Comparison of ENCODE assay signal across 32 cellular contexts in the genomic region with DNA sequence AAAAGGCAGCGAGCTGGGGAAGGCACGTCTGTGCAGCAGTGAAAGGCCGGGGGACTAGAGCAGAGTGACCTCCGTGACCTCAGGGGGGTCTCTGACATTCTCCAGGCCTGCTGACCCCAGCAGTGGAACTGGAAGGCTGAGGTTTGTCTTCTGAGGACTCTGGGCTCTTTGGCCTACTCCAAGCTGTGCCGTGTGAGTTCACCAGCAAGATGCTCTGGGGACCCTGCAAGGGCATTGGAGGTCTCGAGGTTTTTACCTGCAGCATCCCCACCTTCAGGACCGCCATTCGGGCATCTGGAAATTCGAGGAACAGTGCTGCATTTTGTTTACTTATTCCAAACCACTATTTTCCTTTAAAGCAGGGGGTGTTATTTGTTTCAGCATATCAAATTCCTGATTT.
"Had no signal": no experiment of that assay in that cellular context is flagged by ENCODE, and none has a peak within 500 bp of the region (broad histone marks: within the 10 kb centered on the region; RNA-seq: fewer than 3 reads in every experiment).

No MANE protein-coding gene starts in this region.

- H3K27me3 ChIP-seq: body of pancreas, brain microvascular endothelial cell had no signal

- H3K4me3 ChIP-seq: adrenal gland, body of pancreas, breast epithelium had no signal

- H3K9me3 ChIP-seq: adrenal gland, body of pancreas, breast epithelium had no signal

- H3K4me1 ChIP-seq: adrenal gland, body of pancreas, breast epithelium had no signal

- DNase-seq: activated B cell treated with CpG ODN at 0.5 μM for 24 hours; activated CD4-positive, alpha-beta memory T cell treated with anti-CD3 and anti-CD28 coated beads for 36 hours; activated CD4-positive, alpha-beta T cell treated with anti-CD3 and anti-CD28 coated beads for 4 hours; activated CD4-positive, alpha-beta T cell treated with anti-CD3 and anti-CD28 coated beads, Interleukin-2, amount 10 ng/mL, durations not matched to agents 24 days and 14 days; activated CD4-positive, alpha-beta T cell treated with anti-CD3 and anti-CD28 coated beads, Interleukin-2, amount 50 U/mL, for 1 hour; activated CD4-positive, alpha-beta T cell treated with anti-CD3 and anti-CD28 coated beads, Interleukin-2, amount 50 U/mL, for 4 hours; activated CD4-positive, CD25-positive, alpha-beta regulatory T cell treated with anti-CD3 and anti-CD28 coated beads, Interleukin-2, amount 50 U/mL, for 72 hours; activated CD8-positive, alpha-beta memory T cell treated with anti-CD3 and anti-CD28 coated beads, Interleukin-2, amount 50 U/mL, for 4 hours; activated CD8-positive, alpha-beta T cell treated with anti-CD3 and anti-CD28 coated beads for 36 hours; activated effector memory CD4-positive, alpha-beta T cell treated with anti-CD3 and anti-CD28 coated beads, Interleukin-2, amount 50 U/mL, for 16 hours; activated gamma-delta T cell treated with Interleukin-2 at 50 U/mL for 16 hours; activated naive CD4-positive, alpha-beta T cell; activated naive CD4-positive, alpha-beta T cell treated with anti-CD3 and anti-CD28 coated beads for 36 hours; activated naive CD4-positive, alpha-beta T cell treated with anti-CD3 and anti-CD28 coated beads, Interleukin-2, amount 50 U/mL, for 16 hours; activated naive CD8-positive, alpha-beta T cell treated with anti-CD3 and anti-CD28 coated beads for 36 hours; activated T-cell treated with anti-CD3 and anti-CD28 coated beads for 4 hours; activated T-cell treated with anti-CD3 and anti-CD28 coated beads, Interleukin-2, amount 50 U/mL, for 1 hour; activated T-cell treated with anti-CD3 and anti-CD28 coated beads, Interleukin-2, amount 50 U/mL, for 4 hours; activated T-cell treated with anti-CD3 and anti-CD28 coated beads, Interleukin-2, amount 50 U/mL, for 72 hours; adrenal gland; amniotic stem cell; aorta; body of pancreas; brain microvascular endothelial cell; central memory CD4-positive, alpha-beta T cell; T-helper 1 cell; T-helper 2 cell; T-helper 9 cell had no signal

- ATAC-seq: activated CD8-positive, alpha-beta T cell treated with anti-CD3 and anti-CD28 coated beads for 36 hours; activated naive CD4-positive, alpha-beta T cell treated with anti-CD3 and anti-CD28 coated beads, Interleukin-2, amount 50 U/mL, for 72 hours; activated T-cell treated with anti-CD3 and anti-CD28 coated beads, Interleukin-2, amount 50 U/mL, for 4 hours; activated T-cell treated with anti-CD3 and anti-CD28 coated beads, Interleukin-2, amount 50 U/mL, for 72 hours; activated T-helper 17 cell treated with anti-CD3 and anti-CD28 coated beads, Interleukin-2, amount 50 U/mL, for 72 hours; body of pancreas had no signal

- H3K27ac ChIP-seq: adrenal gland, body of pancreas, brain microvascular endothelial cell, breast epithelium, VCaP had no signal

- H3K36me3 ChIP-seq: adrenal gland, brain microvascular endothelial cell, breast epithelium had no signal
